Comparison of ENCODE assay signal across 8 cellular contexts in genomic region chr11:64229959-64230208, GRCh38. TPM values are rescaled to one million over a fixed set of nuclear protein-coding genes. Genes with fewer than 3 reads are reported as not detected.
DNase-seq lines count a peak whose midpoint lies in the region; ATAC-seq and TF ChIP-seq lines count a peak whose summit lies in the region.

No MANE protein-coding gene starts in this region.

- 20 to 31% methylated on average over 7 of the region's 7 CpGs for WGBS in lung, 2 donors
- 0 to 23% methylated on average over 3 to 7 of the region's 7 CpGs for WGBS in transverse colon (ENCODE audit: low coverage in 1 of 2), 2 donors

- H3K4me1 ChIP-seq in lung (ENCODE audit: control insufficient read depth in 2 of 2, insufficient read depth in 2 of 2, low read length in 2 of 2) (peaks cover 0 to 26% of the 10 kb centered on the region in 2 donors), transverse colon (peaks cover 24 to 72% (median 50%) of the 10 kb centered on the region in 4 donors)

- H3K36me3 ChIP-seq in lung (ENCODE audit: control insufficient read depth in 2 of 2, insufficient read depth in 2 of 2, low read length in 2 of 2) (no peaks in the 10 kb centered on the region), transverse colon (no peaks in the 10 kb centered on the region)

- no peaks in the 10 kb centered on the region for H3K36me3 Mint-ChIP-seq in activated T-cell treated with anti-CD3 and anti-CD28 coated beads, Interleukin-2, amount 50 U/mL, for 4 hours (ENCODE audit: insufficient read depth)
- no peaks in the 10 kb centered on the region for H3K36me3 Mint-ChIP-seq in brain

- H3K27me3 Mint-ChIP-seq in activated T-cell treated with anti-CD3 and anti-CD28 coated beads, Interleukin-2, amount 50 U/mL, for 4 hours (ENCODE audit: low read depth) = no peaks in the 10 kb centered on the region
- H3K27me3 Mint-ChIP-seq in brain = peaks cover under 1% of the 10 kb centered on the region

- in situ Hi-C loops in transverse colon (cut with MboI; ENCODE audit: low pct_ligation_motif_present in 1 of 4, low pct_unique_long_range_greater_than_20kb in 1 of 4, low sequenced_read_pairs in 3 of 4) = no loop called here
- in situ Hi-C loops in KBM-7 (cut with MboI; ENCODE audit: low pct_unique_long_range_greater_than_20kb, low sequenced_read_pairs) = no loop called here

- H3K4me3 Mint-ChIP-seq in activated T-cell treated with anti-CD3 and anti-CD28 coated beads, Interleukin-2, amount 50 U/mL, for 4 hours = peak overlapping the region; percentile 83
- H3K4me3 Mint-ChIP-seq in brain = peak overlapping the region; percentile 86 to 92 (median 90)

- H3K27ac ChIP-seq in lung (ENCODE audit: low read depth in 1 of 2, low read length in 1 of 2) = peak overlapping the region; percentile 90 to 95
- H3K27ac ChIP-seq in transverse colon = peak overlapping the region; percentile 93 to 95 (median 94)

- H3K9me3 ChIP-seq in lung (ENCODE audit: control insufficient read depth in 2 of 2, insufficient read depth in 1 of 2, low read length in 1 of 2) (no peaks in the 10 kb centered on the region), transverse colon (no peaks in the 10 kb centered on the region)

- TF ChIP-seq EP300 in transverse colon (IDR thresholded peaks at IDR 0.05; ENCODE audit: low read depth) = no peak

- intact Hi-C loops in transverse colon (cut with DNase I; ENCODE audit: low total_unique reads) = no loop called here

- H3K9me3 Mint-ChIP-seq in activated T-cell treated with anti-CD3 and anti-CD28 coated beads, Interleukin-2, amount 50 U/mL, for 4 hours = no peaks in the 10 kb centered on the region
- no peaks in the 10 kb centered on the region for H3K9me3 Mint-ChIP-seq in brain

- no peak for TF ChIP-seq CTCF in brain (conservative IDR thresholded peaks at IDR 0.05)
- TF ChIP-seq CTCF in lung (IDR thresholded peaks at IDR 0.05; ENCODE audit: control extremely low read depth, extremely low read depth) = no peak
- TF ChIP-seq CTCF in transverse colon (IDR thresholded peaks at IDR 0.05) = no peak

- DNase-seq in activated T-cell treated with anti-CD3 and anti-CD28 coated beads, Interleukin-2, amount 50 U/mL, for 4 hours = no peak
- DNase-seq in activated T-cell treated with anti-CD3 and anti-CD28 coated beads, Interleukin-2, amount 50 U/mL, for 48 hours = no peak
- DNase-seq in lung (ENCODE audit: low spot score) = no peak
- DNase-seq in transverse colon = no peak
- DNase-seq in KBM-7 = no peak
- no peak for DNase-seq in dedifferentiated amniotic fluid mesenchymal stem cell (ENCODE audit: extremely low spot score)

- ATAC-seq in activated T-cell treated with anti-CD3 and anti-CD28 coated beads, Interleukin-2, amount 50 U/mL, for 4 hours = no peak
- ATAC-seq in lung (ENCODE audit: insufficient read depth, low FRiP score) (no peak), GM18907 (IDR thresholded peaks at IDR 0.05; ENCODE audit: unreplicated experiment) (no peak)

- H3K4me3 ChIP-seq in lung (peak overlapping the region; percentile 9), transverse colon (peak overlapping the region; percentile 58 to 87 (median 72))

- TF ChIP-seq POLR2A in transverse colon (IDR thresholded peaks at IDR 0.05) = no peak

- peak overlapping the region; percentile 91 to 97 (median 93) for H3K27ac Mint-ChIP-seq in brain

- peaks cover 52% of the 10 kb centered on the region for H3K4me1 Mint-ChIP-seq in activated T-cell treated with anti-CD3 and anti-CD28 coated beads, Interleukin-2, amount 50 U/mL, for 4 hours (ENCODE audit: low read depth)
- peaks cover 71% of the 10 kb centered on the region for H3K4me1 Mint-ChIP-seq in brain

- H3K27me3 ChIP-seq in lung (ENCODE audit: control insufficient read depth, insufficient read depth) (no peaks in the 10 kb centered on the region), transverse colon (no peaks in the 10 kb centered on the region)

RNA-seq across cellular contexts. Expression of gene DNAJC4, which starts 0.5 kb away (rescaled TPM):
- 10 to 100 TPM; 15.0 to 16.6 (median 16.1) TPM for total RNA-seq in activated T-cell treated with anti-CD3 and anti-CD28 coated beads, Interleukin-2, amount 50 U/mL, for 4 hours
- polyA plus RNA-seq in brain (ENCODE audit: insufficient read depth, low read depth, low replicate concordance) (204 TPM), lung (10 to 100 TPM; 34.6 to 58.4 TPM)
- total RNA-seq in lung (10 to 100 TPM; 22.7 to 34.1 TPM), transverse colon (100 to 1,000 TPM in 1 of 4 donors, 10 to 100 TPM in 3; 52.6 to 214 (median 76.0) TPM)

RNA-seq across cellular contexts. Expression of gene NUDT22, which starts 3.8 kb away (rescaled TPM):
- total RNA-seq in activated T-cell treated with anti-CD3 and anti-CD28 coated beads, Interleukin-2, amount 50 U/mL, for 4 hours = 10 to 100 TPM; 82.4 to 88.3 (median 86.1) TPM
- polyA plus RNA-seq in brain (ENCODE audit: insufficient read depth, low read depth, low replicate concordance) (53.5 TPM), lung (10 to 100 TPM; 62.0 to 67.8 TPM)
- total RNA-seq in lung (10 to 100 TPM; 23.7 to 90.2 TPM), transverse colon (100 to 1,000 TPM in 3 of 4 donors, 10 to 100 TPM in 1; 84.0 to 215 (median 127) TPM)

RNA-seq across cellular contexts. Expression of gene TRPT1, which starts 3.9 kb away (rescaled TPM):
- total RNA-seq in activated T-cell treated with anti-CD3 and anti-CD28 coated beads, Interleukin-2, amount 50 U/mL, for 4 hours = 10 to 100 TPM; 24.3 to 31.0 (median 28.6) TPM
- 89.7 TPM for polyA plus RNA-seq in brain (ENCODE audit: insufficient read depth, low read depth, low replicate concordance)
- 10 to 100 TPM; 18.3 to 34.0 TPM for total RNA-seq in lung
- polyA plus RNA-seq in lung = 10 to 100 TPM; 34.6 to 62.5 TPM
- total RNA-seq in transverse colon = 100 to 1,000 TPM in 2 of 4 donors, 10 to 100 TPM in 2; 82.4 to 113 (median 99.1) TPM

RNA-seq across cellular contexts. Expression of gene VEGFB, which starts 4.5 kb away (rescaled TPM):
- 10 to 100 TPM; 41.5 to 75.6 (median 53.2) TPM for total RNA-seq in activated T-cell treated with anti-CD3 and anti-CD28 coated beads, Interleukin-2, amount 50 U/mL, for 4 hours
- polyA plus RNA-seq in brain (ENCODE audit: insufficient read depth, low read depth, low replicate concordance) (232 TPM), lung (100 to 1,000 TPM in 1 of 2 donors, 10 to 100 TPM in 1; 43.7 to 115 TPM)
- total RNA-seq in lung (100 to 1,000 TPM in 1 of 2 donors, 10 to 100 TPM in 1; 37.8 to 124 TPM), transverse colon (10 to 100 TPM; 34.0 to 84.9 (median 36.8) TPM)

RNA-seq across cellular contexts. Expression of gene FKBP2, which starts 11.0 kb away (rescaled TPM):
- 10 to 100 TPM; 43.3 to 48.9 (median 44.4) TPM for total RNA-seq in activated T-cell treated with anti-CD3 and anti-CD28 coated beads, Interleukin-2, amount 50 U/mL, for 4 hours
- polyA plus RNA-seq in brain (ENCODE audit: insufficient read depth, low read depth, low replicate concordance) = 247 TPM
- total RNA-seq in lung = 10 to 100 TPM; 65.2 to 93.0 TPM
- polyA plus RNA-seq in lung = 100 to 1,000 TPM; 207 to 397 TPM
- total RNA-seq in transverse colon = 100 to 1,000 TPM in 2 of 4 donors, 10 to 100 TPM in 2; 63.6 to 203 (median 102) TPM
